In the genomic region with DNA sequence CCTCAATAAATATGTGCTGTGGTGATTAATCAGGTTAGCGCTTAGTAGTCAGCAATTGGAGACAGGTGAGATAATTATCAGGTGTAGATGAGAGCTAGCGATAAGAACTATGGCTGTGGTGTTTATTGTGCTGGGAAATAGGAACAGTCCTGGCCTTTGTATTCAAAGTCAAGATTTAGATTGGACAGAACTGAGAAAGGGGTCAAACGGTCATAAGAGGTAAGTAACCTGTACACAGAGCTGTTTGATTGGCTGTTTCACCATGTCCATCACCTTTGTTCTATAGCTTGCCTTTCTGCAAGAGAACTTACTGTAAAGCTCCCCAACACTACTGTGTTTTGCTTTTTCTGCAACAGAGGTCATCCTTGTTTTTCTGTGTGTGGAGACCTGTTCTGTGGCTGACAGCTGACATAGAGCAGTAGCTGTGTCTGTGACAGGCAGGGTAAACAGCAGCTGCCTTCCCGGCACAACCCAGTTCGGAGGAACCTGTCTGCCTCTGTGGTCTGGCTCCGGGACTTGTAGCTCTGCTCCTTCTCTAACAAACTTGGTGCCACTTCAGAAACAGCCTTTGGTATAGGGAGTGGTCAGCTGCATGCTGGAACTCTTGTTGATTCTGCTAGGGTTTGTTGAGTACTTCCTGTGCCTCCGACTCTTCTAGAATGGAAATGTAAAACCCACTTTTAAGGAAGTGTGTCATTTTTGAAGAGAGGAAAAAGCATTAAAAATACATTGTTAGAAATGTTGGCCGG, we compare ENCODE assay signal across 11 cellular contexts. TPM values are rescaled to one million over a fixed set of nuclear protein-coding genes. Genes with fewer than 3 reads are reported as not detected.
A peak's percentile ranks its signal among the peaks of the same experiment; 100 is the strongest.
DNase-seq lines count a peak whose midpoint lies in the region; ATAC-seq and TF ChIP-seq lines count a peak whose summit lies in the region.
"Had no signal": no experiment of that assay in that cellular context is flagged by ENCODE, and none has a peak within 500 bp of the region (broad histone marks: within the 10 kb centered on the region; RNA-seq: fewer than 3 reads in every experiment).

No MANE protein-coding gene starts in this region.

- no peaks in the 10 kb centered on the region for H3K27me3 ChIP-seq in heart right ventricle
- H3K27me3 ChIP-seq in MM.1S (replicated peaks; ENCODE audit: insufficient read depth, low read length): no peaks in the 10 kb centered on the region
- H3K27me3 ChIP-seq: esophagus muscularis mucosa had no signal

- no peaks in the 10 kb centered on the region for H3K27me3 Mint-ChIP-seq in activated CD4-positive, alpha-beta T cell treated with anti-CD3 and anti-CD28 coated beads, Interleukin-2, amount 10 ng/mL, durations not matched to agents 24 days and 14 days

- TF ChIP-seq CTCF in heart right ventricle (IDR thresholded peaks at IDR 0.05): no peak
- TF ChIP-seq CTCF in MM.1S (IDR thresholded peaks at IDR 0.05; ENCODE audit: low read length): no peak

- H3K9me3 ChIP-seq in heart right ventricle (no peaks in the 10 kb centered on the region), MM.1S (replicated peaks; ENCODE audit: insufficient read depth, low read length) (no peaks in the 10 kb centered on the region)
- H3K9me3 ChIP-seq: esophagus muscularis mucosa had no signal

- no peaks in the 10 kb centered on the region for H4K20me1 ChIP-seq in MM.1S (ENCODE audit: insufficient read depth, low read length)

- H2AFZ ChIP-seq in MM.1S (ENCODE audit: low read length): no peak overlapping the region

- intact Hi-C loops in activated CD4-positive, alpha-beta T cell treated with anti-CD3 and anti-CD28 coated beads, Interleukin-2, amount 10 ng/mL, durations not matched to agents 24 days and 14 days (cut with micrococcal nuclease): loop anchor here (1.0 kb wide), 1 partner anchor 8 kb away; no protein-coding TSS in a partner anchor
- intact Hi-C loops in heart right ventricle (cut with DNase I): no loop called here

- peak; percentile 52 to 97 (median 84) for ATAC-seq in heart right ventricle

- peak overlapping the region; percentile 85 for H3K27ac Mint-ChIP-seq in activated CD4-positive, alpha-beta T cell treated with anti-CD3 and anti-CD28 coated beads, Interleukin-2, amount 10 ng/mL, durations not matched to agents 24 days and 14 days

- H3K4me1 Mint-ChIP-seq in activated CD4-positive, alpha-beta T cell treated with anti-CD3 and anti-CD28 coated beads, Interleukin-2, amount 10 ng/mL, durations not matched to agents 24 days and 14 days: peaks cover 40% of the 10 kb centered on the region

- H3K4me1 ChIP-seq in heart right ventricle: peaks cover 0 to 20% (median 11%) of the 10 kb centered on the region in 9 donors
- H3K4me1 ChIP-seq in MM.1S (ENCODE audit: low read length): no peaks in the 10 kb centered on the region

- no peak overlapping the region for H3K9ac ChIP-seq in MM.1S (ENCODE audit: low read length)

- H3F3A ChIP-seq in MM.1S (ENCODE audit: insufficient read depth, low read length): peaks cover under 1% of the 10 kb centered on the region; the same call in 1 of the 2 replicates

- H3K27ac ChIP-seq in heart right ventricle (peak overlapping the region; percentile 46 to 76 (median 68)), skin epidermis (peak overlapping the region in 13 of 21 experiments; percentile 13 to 70 (median 43)), MM.1S (ENCODE audit: low read length) (no peak overlapping the region)

- 44 to 58% methylated on average over 8 of the region's 8 CpGs for WGBS in heart right ventricle, 2 donors

- peak overlapping the region; percentile 74 for H3K4me3 Mint-ChIP-seq in activated CD4-positive, alpha-beta T cell treated with anti-CD3 and anti-CD28 coated beads, Interleukin-2, amount 10 ng/mL, durations not matched to agents 24 days and 14 days

- no peaks in the 10 kb centered on the region for H3K9me2 ChIP-seq in MM.1S (replicated peaks; ENCODE audit: insufficient read depth, low read length)

- peaks cover 8% of the 10 kb centered on the region for H3K79me2 ChIP-seq in MM.1S (ENCODE audit: low read length)

- peak; percentile 64 for DNase-seq in HT-29 (ENCODE audit: low spot score)
- DNase-seq in activated CD4-positive, alpha-beta T cell treated with anti-CD3 and anti-CD28 coated beads, Interleukin-2, amount 10 ng/mL, durations not matched to agents 24 days and 14 days: peak; percentile 89
- DNase-seq in heart right ventricle: peak in 1 of 2 donors; percentile 35
- no peak for DNase-seq in putamen (ENCODE audit: low spot score)
- no peak for DNase-seq in EL
- DNase-seq in MM.1S: no peak
- no peak for DNase-seq in NCI-H2171 (lab: John Stamatoyannopoulos, UW)
- DNase-seq: activated gamma-delta T cell had no signal

- H3K4me3 ChIP-seq in heart right ventricle (no peak overlapping the region), skin epidermis (no peak overlapping the region), MM.1S (ENCODE audit: low read length) (no peak overlapping the region)
- H3K4me3 ChIP-seq: esophagus muscularis mucosa had no signal

- no peak overlapping the region for H3K4me2 ChIP-seq in MM.1S (ENCODE audit: low read depth, low read length)

- peaks cover 6% of the 10 kb centered on the region for H3K36me3 Mint-ChIP-seq in activated CD4-positive, alpha-beta T cell treated with anti-CD3 and anti-CD28 coated beads, Interleukin-2, amount 10 ng/mL, durations not matched to agents 24 days and 14 days (ENCODE audit: low read depth)

- H3K36me3 ChIP-seq in heart right ventricle: peaks cover 0 to 16% (median 0%) of the 10 kb centered on the region in 9 donors
- H3K36me3 ChIP-seq in MM.1S (replicated peaks; ENCODE audit: insufficient read depth, low read length): no peaks in the 10 kb centered on the region

- H3K9me3 Mint-ChIP-seq in activated CD4-positive, alpha-beta T cell treated with anti-CD3 and anti-CD28 coated beads, Interleukin-2, amount 10 ng/mL, durations not matched to agents 24 days and 14 days: no peaks in the 10 kb centered on the region

RNA-seq across cellular contexts. Expression of a gene that starts 21.1 kb away (rescaled TPM):
- 146 and 150 TPM in 2 replicates for total RNA-seq in HT-29 (2014; rRNA removed; shearing (Covaris generic))
- 307 and 321 TPM in 2 replicates for total RNA-seq in activated CD4-positive, alpha-beta T cell treated with anti-CD3 and anti-CD28 coated beads, Interleukin-2, amount 10 ng/mL, durations not matched to agents 24 days and 14 days
- total RNA-seq in heart right ventricle: 100 to 1,000 TPM; 139 to 259 (median 174) TPM
- polyA plus RNA-seq in heart right ventricle: 100 to 1,000 TPM in 1 of 2 donors, 10 to 100 TPM in 1; 68.7 to 137 TPM

RNA-seq across cellular contexts. Expression of a gene that starts 29.9 kb away (rescaled TPM):
- total RNA-seq in HT-29 (2014; rRNA removed; shearing (Covaris generic)): 0.13 TPM in 1 of 2 replicates, not detected in the other
- not detected in 2 replicates for total RNA-seq in activated CD4-positive, alpha-beta T cell treated with anti-CD3 and anti-CD28 coated beads, Interleukin-2, amount 10 ng/mL, durations not matched to agents 24 days and 14 days
- 1 to 10 TPM in 7 of 10 donors, not detected in 3; 2.9 to 4.6 (median 3.8) TPM for total RNA-seq in heart right ventricle
- under 1 TPM in 1 of 2 donors, not detected in 1; 0.58 TPM for polyA plus RNA-seq in heart right ventricle
- total RNA-seq: esophagus muscularis mucosa, mononuclear cell had no signal

RNA-seq across cellular contexts. Expression of a gene that starts 54.6 kb away (rescaled TPM):
- 0.81 TPM in 1 of 2 replicates, not detected in the other for total RNA-seq in HT-29 (2014; rRNA removed; shearing (Covaris generic))
- not detected in 2 replicates for total RNA-seq in activated CD4-positive, alpha-beta T cell treated with anti-CD3 and anti-CD28 coated beads, Interleukin-2, amount 10 ng/mL, durations not matched to agents 24 days and 14 days
- total RNA-seq in heart right ventricle: 1 to 10 TPM in 7 of 10 donors, not detected in 3; 1.1 to 2.5 (median 1.3) TPM
- under 1 TPM in 1 of 2 donors, not detected in 1; 0.13 TPM for polyA plus RNA-seq in heart right ventricle
- total RNA-seq: esophagus muscularis mucosa, mononuclear cell had no signal

Comparison
In these comparisons a context has a peak if more than half of its experiments do, and no peak if none do; other contexts are left out.
1. DNase-seq: peak in HT-29 (single experiment) and activated CD4-positive, alpha-beta T cell treated with anti-CD3 and anti-CD28 coated beads, Interleukin-2, amount 10 ng/mL, durations not matched to agents 24 days and 14 days (single experiment); none in putamen (single experiment), EL (single experiment), MM.1S (single experiment) and NCI-H2171 (single experiment).